23 cellular contexts compared by ENCODE assay signal in the genomic region with DNA sequence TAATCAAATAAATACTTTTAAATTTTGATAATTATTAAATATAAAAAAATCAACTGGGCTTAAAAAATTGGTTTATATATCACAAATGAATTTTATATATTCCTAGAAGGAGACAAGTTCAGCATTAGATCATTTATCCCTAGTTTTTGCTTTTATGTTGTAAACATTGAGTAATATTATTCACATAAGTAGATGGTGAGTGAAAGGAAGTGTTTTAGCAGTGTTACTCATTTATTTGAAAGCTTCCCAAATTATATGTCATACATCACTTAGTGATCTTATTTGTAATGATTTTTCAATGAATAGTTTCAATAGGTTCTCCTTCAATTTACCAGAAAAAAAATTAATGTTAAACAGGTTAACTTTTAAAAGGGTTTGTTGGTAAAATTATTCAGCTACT.
"Had no signal": no experiment of that assay in that cellular context is flagged by ENCODE, and none has a peak within 500 bp of the region (broad histone marks: within the 10 kb centered on the region; RNA-seq: fewer than 3 reads in every experiment).

No MANE protein-coding gene starts in this region.

- ATAC-seq: activated CD8-positive, alpha-beta T cell treated with anti-CD3 and anti-CD28 coated beads, Interleukin-2, amount 10 ng/mL, durations not matched to agents 7 days and 5 days; body of pancreas; gastroesophageal sphincter; left cardiac atrium; natural killer cell treated with Interleukin-12 subunit alpha and Interleukin-12 subunit beta and Interleukin-15 and Interleukin-18, amount 100 ng/mL, for 72 hours had no signal

- H3K9me3 Mint-ChIP-seq: activated naive CD4-positive, alpha-beta T cell treated with anti-CD3 and anti-CD28 coated beads, Interleukin-2, amount 50 U/mL, for 24 hours; dendritic cell treated with granulocyte-macrophage colony-stimulating factor and Interleukin-4, amounts not matched to agents 40 ng/mL and 50 ng/mL, for 4 days; memory B cell; natural killer cell treated with Interleukin-12 subunit alpha and Interleukin-12 subunit beta and Interleukin-15 and Interleukin-18, amount 100 ng/mL, for 72 hours; stimulated activated naive CD8-positive, alpha-beta T cell treated with anti-CD3 and anti-CD28 coated beads, Interleukin-15, Interleukin-2, amounts not matched to agents 100 ng/mL and 50 ng/mL, for 24 hours; T-helper 2 cell treated with Interferon-gamma antibody and Interleukin-4, amounts not matched to agents 5 μg/mL and 100 μg/mL, for 36 hours had no signal

- DNase-seq: activated CD4-positive, alpha-beta T cell treated with anti-CD3 and anti-CD28 coated beads for 1 hour; activated CD4-positive, alpha-beta T cell treated with anti-CD3 and anti-CD28 coated beads, Interleukin-2, amount 50 U/mL, for 1 hour; activated CD8-positive, alpha-beta T cell treated with anti-CD3 and anti-CD28 coated beads, Interleukin-2, amount 10 ng/mL, durations not matched to agents 7 days and 5 days; activated gamma-delta T cell treated with Interleukin-2 at 50 U/mL for 16 hours; anterior cingulate cortex; body of pancreas; effector CD4-positive, alpha-beta T cell; head of caudate nucleus; hypothalamus; left cardiac atrium; stimulated activated CD4-positive, alpha-beta T cell treated with anti-CD3 and anti-CD28 coated beads, Interleukin-12 subunit alpha, Interleukin-12 subunit beta, amount 100 ng/mL, for 4 hours; substantia nigra; thyroid gland; WERI-Rb-1 had no signal

- H3K9me3 ChIP-seq: body of pancreas, gastroesophageal sphincter, prostate gland, right atrium auricular region, thyroid gland had no signal

- H3K36me3 ChIP-seq: gastroesophageal sphincter, prostate gland, right atrium auricular region, thyroid gland, WERI-Rb-1 had no signal

- H3K27me3 ChIP-seq: body of pancreas, gastroesophageal sphincter, right atrium auricular region, thyroid gland had no signal

- H3K36me3 Mint-ChIP-seq: activated naive CD4-positive, alpha-beta T cell treated with anti-CD3 and anti-CD28 coated beads, Interleukin-2, amount 50 U/mL, for 24 hours; memory B cell; natural killer cell treated with Interleukin-12 subunit alpha and Interleukin-12 subunit beta and Interleukin-15 and Interleukin-18, amount 100 ng/mL, for 72 hours had no signal

- H3K4me3 ChIP-seq: body of pancreas, gastroesophageal sphincter, prostate gland, right atrium auricular region, thyroid gland had no signal

- H3K4me3 Mint-ChIP-seq: activated CD8-positive, alpha-beta T cell treated with anti-CD3 and anti-CD28 coated beads, Interleukin-2, amount 10 ng/mL, durations not matched to agents 7 days and 5 days; activated naive CD4-positive, alpha-beta T cell treated with anti-CD3 and anti-CD28 coated beads, Interleukin-2, amount 50 U/mL, for 24 hours; dendritic cell treated with granulocyte-macrophage colony-stimulating factor and Interleukin-4, amounts not matched to agents 40 ng/mL and 50 ng/mL, for 4 days; memory B cell; natural killer cell treated with Interleukin-12 subunit alpha and Interleukin-12 subunit beta and Interleukin-15 and Interleukin-18, amount 100 ng/mL, for 72 hours; stimulated activated naive CD8-positive, alpha-beta T cell treated with anti-CD3 and anti-CD28 coated beads, Interleukin-15, Interleukin-2, amounts not matched to agents 100 ng/mL and 50 ng/mL, for 24 hours; T-helper 2 cell treated with Interferon-gamma antibody and Interleukin-4, amounts not matched to agents 5 μg/mL and 100 μg/mL, for 36 hours had no signal

- H3K4me1 ChIP-seq: gastroesophageal sphincter, prostate gland, right atrium auricular region had no signal

- H3K27me3 Mint-ChIP-seq: activated naive CD4-positive, alpha-beta T cell treated with anti-CD3 and anti-CD28 coated beads, Interleukin-2, amount 50 U/mL, for 24 hours; memory B cell; natural killer cell treated with Interleukin-12 subunit alpha and Interleukin-12 subunit beta and Interleukin-15 and Interleukin-18, amount 100 ng/mL, for 72 hours had no signal

- H3K27ac ChIP-seq: body of pancreas, gastroesophageal sphincter, prostate gland, thyroid gland, WERI-Rb-1 had no signal

- H3K27ac Mint-ChIP-seq: activated CD8-positive, alpha-beta T cell treated with anti-CD3 and anti-CD28 coated beads, Interleukin-2, amount 10 ng/mL, durations not matched to agents 7 days and 5 days; activated naive CD4-positive, alpha-beta T cell treated with anti-CD3 and anti-CD28 coated beads, Interleukin-2, amount 50 U/mL, for 24 hours; dendritic cell treated with granulocyte-macrophage colony-stimulating factor and Interleukin-4, amounts not matched to agents 40 ng/mL and 50 ng/mL, for 4 days; memory B cell; natural killer cell treated with Interleukin-12 subunit alpha and Interleukin-12 subunit beta and Interleukin-15 and Interleukin-18, amount 100 ng/mL, for 72 hours; stimulated activated naive CD8-positive, alpha-beta T cell treated with anti-CD3 and anti-CD28 coated beads, Interleukin-15, Interleukin-2, amounts not matched to agents 100 ng/mL and 50 ng/mL, for 24 hours; T-helper 2 cell treated with Interferon-gamma antibody and Interleukin-4, amounts not matched to agents 5 μg/mL and 100 μg/mL, for 36 hours had no signal
